In the genomic region with DNA sequence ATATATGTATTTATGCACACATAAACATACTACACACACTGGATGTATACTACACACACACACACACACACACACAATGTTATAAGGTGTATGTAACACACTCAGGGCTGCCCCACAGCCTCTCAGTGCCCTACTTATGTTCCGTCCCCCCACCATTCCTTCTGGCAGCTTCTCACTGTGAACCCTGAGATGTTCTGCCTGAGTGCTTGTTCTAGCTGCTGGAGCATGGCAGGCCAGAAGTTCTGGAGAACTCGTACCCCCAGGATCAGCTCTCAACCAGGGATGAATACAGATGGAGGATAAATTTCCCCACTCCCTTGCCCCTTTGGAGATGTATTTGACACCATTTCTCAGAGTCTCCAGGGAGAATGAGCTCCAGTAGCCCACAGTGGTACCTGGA, we compare ENCODE assay signal across 16 cellular contexts.
A peak's percentile ranks its signal among the peaks of the same experiment; 100 is the strongest.
DNase-seq lines count a peak whose midpoint lies in the region; ATAC-seq and TF ChIP-seq lines count a peak whose summit lies in the region.
"Had no signal": no experiment of that assay in that cellular context is flagged by ENCODE, and none has a peak within 500 bp of the region (broad histone marks: within the 10 kb centered on the region; RNA-seq: fewer than 3 reads in every experiment).

No MANE protein-coding gene starts in this region.

- no peak overlapping the region for H3K4me3 ChIP-seq in BLaER1 treated with 17β-estradiol and CSF1 and Interleukin-3, amounts not matched to agents 10 nM and 100 nM
- H3K4me3 ChIP-seq in neuronal stem cell (ENCODE audit: low read length in 2 of 2) (no peak overlapping the region), MM.1S (ENCODE audit: low read length) (no peak overlapping the region), SJCRH30 (no peak overlapping the region)
- H3K4me3 ChIP-seq: GM23338 had no signal

- H2AK5ac ChIP-seq in neuronal stem cell (ENCODE audit: low read depth, low read length), result no peak overlapping the region

- H3K14ac ChIP-seq in neuronal stem cell (ENCODE audit: low read length), result no peak overlapping the region

- no peak overlapping the region for H4K91ac ChIP-seq in neuronal stem cell (ENCODE audit: low read depth, low read length, poor library complexity)

- DNase-seq in left kidney (ENCODE audit: low read depth, low spot score) (peak; percentile 54), neuronal stem cell (ENCODE audit: low spot score) (no peak), MM.1S (no peak), SJCRH30 (no peak)
- DNase-seq: AML-193; Calu3; CD8-positive, alpha-beta T cell; DND-41; EL; HCEC 1CT; KG1 had no signal

- peaks cover 0 to 11% (median 0%) of the 10 kb centered on the region in 11 experiments; a peak in 2 of 22 replicates for H3K27me3 ChIP-seq in BLaER1 treated with 17β-estradiol and CSF1 and Interleukin-3, amounts not matched to agents 10 nM and 100 nM
- H3K27me3 ChIP-seq in neuronal stem cell (ENCODE audit: control insufficient read depth in 3 of 3, insufficient read depth in 3 of 3, low read depth in 1 of 3, low read length in 3 of 3), result peaks cover 0 to 3% (median 0%) of the 10 kb centered on the region in 3 experiments
- no peaks in the 10 kb centered on the region for H3K27me3 ChIP-seq in MM.1S (replicated peaks; ENCODE audit: insufficient read depth, low read length)
- H3K27me3 ChIP-seq in SJCRH30, result no peaks in the 10 kb centered on the region

- no peaks in the 10 kb centered on the region for H3K36me3 ChIP-seq in BLaER1 treated with 17β-estradiol and CSF1 and Interleukin-3, amounts not matched to agents 10 nM and 100 nM
- no peaks in the 10 kb centered on the region for H3K36me3 ChIP-seq in neuronal stem cell (replicated peaks in 1 of 2; ENCODE audit: control insufficient read depth in 2 of 2, insufficient read depth in 2 of 2, low read length in 2 of 2)
- no peaks in the 10 kb centered on the region for H3K36me3 ChIP-seq in MM.1S (replicated peaks; ENCODE audit: insufficient read depth, low read length)
- H3K36me3 ChIP-seq in SJCRH30, result no peaks in the 10 kb centered on the region

- no peaks in the 10 kb centered on the region for H3K9me2 ChIP-seq in MM.1S (replicated peaks; ENCODE audit: insufficient read depth, low read length)

- H2AFZ ChIP-seq in neuronal stem cell (ENCODE audit: low read length) (no peak overlapping the region), MM.1S (ENCODE audit: low read length) (no peak overlapping the region)
- H2AFZ ChIP-seq: GM23338 had no signal

- no peak overlapping the region for H4K8ac ChIP-seq in neuronal stem cell (ENCODE audit: low read depth, low read length)

- H4K20me1 ChIP-seq in BLaER1 treated with 17β-estradiol and CSF1 and Interleukin-3, amounts not matched to agents 10 nM and 100 nM, result no peaks in the 10 kb centered on the region
- no peaks in the 10 kb centered on the region for H4K20me1 ChIP-seq in MM.1S (ENCODE audit: insufficient read depth, low read length)

- no peaks in the 10 kb centered on the region for H3K79me2 ChIP-seq in MM.1S (ENCODE audit: low read length)

- no peak overlapping the region for H3K9ac ChIP-seq in BLaER1 treated with 17β-estradiol and CSF1 and Interleukin-3, amounts not matched to agents 10 nM and 100 nM
- H3K9ac ChIP-seq in neuronal stem cell (ENCODE audit: low read depth, low read length, poor library complexity), result no peak overlapping the region
- H3K9ac ChIP-seq in MM.1S (ENCODE audit: low read length), result no peak overlapping the region

- H3K27ac ChIP-seq in BLaER1 treated with 17β-estradiol and CSF1 and Interleukin-3, amounts not matched to agents 10 nM and 100 nM, result no peak overlapping the region
- H3K27ac ChIP-seq in neuronal stem cell (replicated peaks; ENCODE audit: low read length) (no peak overlapping the region), MM.1S (ENCODE audit: low read length) (no peak overlapping the region), SJCRH30 (no peak overlapping the region)

- H3K23ac ChIP-seq in neuronal stem cell (ENCODE audit: low read depth, low read length, poor library complexity), result no peak overlapping the region

- H3K79me1 ChIP-seq in neuronal stem cell (ENCODE audit: low read depth, low read length), result no peaks in the 10 kb centered on the region

- H3K4me2 ChIP-seq in BLaER1 treated with 17β-estradiol and CSF1 and Interleukin-3, amounts not matched to agents 10 nM and 100 nM, result peak overlapping the region in 10 of 11 experiments; percentile 10 to 83 (median 73); a peak in 19 of 22 replicates
- no peak overlapping the region for H3K4me2 ChIP-seq in neuronal stem cell (ENCODE audit: insufficient read depth, low read length, poor library complexity, severe bottlenecking)
- no peak overlapping the region for H3K4me2 ChIP-seq in MM.1S (ENCODE audit: low read depth, low read length)
- H3K4me2 ChIP-seq: GM23338 had no signal

- no peak overlapping the region for H2BK5ac ChIP-seq in neuronal stem cell (ENCODE audit: low read length)

- H3K18ac ChIP-seq in neuronal stem cell (ENCODE audit: low read length), result peak overlapping the region; percentile 6

- H2BK15ac ChIP-seq in neuronal stem cell (ENCODE audit: low read length), result no peak overlapping the region

- no peak overlapping the region for H3K4ac ChIP-seq in neuronal stem cell (ENCODE audit: low read length)

- WGBS in neuronal stem cell (ENCODE audit: extremely low coverage in 2 of 2, insufficient read length in 2 of 2, insufficient replicate concordance in 1 of 2), 2 donors, result no CpG with 5 or more reads among the region's 2 CpGs

- no peak for TF ChIP-seq CTCF in MM.1S (IDR thresholded peaks at IDR 0.05; ENCODE audit: low read length)

- no peaks in the 10 kb centered on the region for H3K9me3 ChIP-seq in BLaER1 treated with 17β-estradiol and CSF1 and Interleukin-3, amounts not matched to agents 10 nM and 100 nM (replicated peaks in 1 of 11)
- H3K9me3 ChIP-seq in neuronal stem cell (replicated peaks in 1 of 2; ENCODE audit: control insufficient read depth in 2 of 2, insufficient read depth in 1 of 2, low read depth in 1 of 2, low read length in 2 of 2) (no peaks in the 10 kb centered on the region), MM.1S (replicated peaks; ENCODE audit: insufficient read depth, low read length) (no peaks in the 10 kb centered on the region), SJCRH30 (replicated peaks) (no peaks in the 10 kb centered on the region)

- ATAC-seq in GM18909 (IDR thresholded peaks at IDR 0.05; ENCODE audit: poor library complexity, unreplicated experiment) (no peak), HG03521 (IDR thresholded peaks at IDR 0.05; ENCODE audit: unreplicated experiment) (no peak)
- ATAC-seq: CD8-positive, alpha-beta T cell; GM23338; HepG2 had no signal

- peaks cover 27 to 52% (median 44%) of the 10 kb centered on the region in 10 experiments for H3K4me1 ChIP-seq in BLaER1 treated with 17β-estradiol and CSF1 and Interleukin-3, amounts not matched to agents 10 nM and 100 nM
- H3K4me1 ChIP-seq in neuronal stem cell (ENCODE audit: control insufficient read depth in 2 of 2, insufficient read depth in 1 of 2, low read depth in 1 of 2, low read length in 2 of 2) (peaks cover 0 to 4% of the 10 kb centered on the region in 2 donors), MM.1S (ENCODE audit: low read length) (no peaks in the 10 kb centered on the region), SJCRH30 (no peaks in the 10 kb centered on the region)

- H3F3A ChIP-seq in MM.1S (ENCODE audit: insufficient read depth, low read length), result no peaks in the 10 kb centered on the region

- H2BK120ac ChIP-seq in neuronal stem cell (ENCODE audit: low read depth, low read length), result no peak overlapping the region

- no peak overlapping the region for H2BK12ac ChIP-seq in neuronal stem cell (ENCODE audit: low read length)

Comparison
In these comparisons a context has a peak if more than half of its experiments do, and no peak if none do; other contexts are left out.
1. H3K4me2 ChIP-seq: peak in BLaER1 treated with 17β-estradiol and CSF1 and Interleukin-3, amounts not matched to agents 10 nM and 100 nM (10 of 11); none in neuronal stem cell (single experiment) and MM.1S (single experiment).